8 cellular contexts compared by ENCODE assay signal in the genomic region with DNA sequence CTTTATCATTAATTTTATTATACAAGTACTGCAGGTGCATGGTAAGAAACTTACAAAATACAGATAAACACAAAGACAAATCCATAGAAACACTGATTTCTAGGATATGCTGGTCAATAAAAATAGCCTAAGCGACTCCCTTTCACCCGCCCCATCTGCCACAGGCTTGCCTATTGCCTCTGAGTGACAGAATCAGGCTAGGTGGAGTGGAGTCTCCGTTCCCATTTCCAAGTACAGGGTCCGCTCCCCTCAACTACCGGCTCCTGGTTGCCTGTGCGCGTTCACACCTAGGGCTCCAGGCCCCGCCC. TPM values are rescaled to one million over a fixed set of nuclear protein-coding genes. Genes with fewer than 3 reads are reported as not detected.
DNase-seq lines count a peak whose midpoint lies in the region; ATAC-seq, FAIRE-seq and TF ChIP-seq lines count a peak whose summit lies in the region.

No MANE protein-coding gene starts in this region.

- H2BK120ac ChIP-seq in H1 (replicated peaks; ENCODE audit: low read depth, low read length) = no peak overlapping the region

- no peak overlapping the region for H3K14ac ChIP-seq in H1 (ENCODE audit: insufficient read length)

- H3K4me2 ChIP-seq in H1 (ENCODE audit: insufficient read depth in 1 of 2, low read depth in 2 of 2, low read length in 2 of 2) = peak overlapping the region; percentile 77 to 82

- DNase-seq in CD4-positive, CD25-positive, alpha-beta regulatory T cell = no peak
- DNase-seq in NB4 (ENCODE audit: low read depth) = no peak
- DNase-seq in H1 (ENCODE audit: low read depth in 1 of 2, low spot score in 2 of 2) = no peak
- DNase-seq in GF-D8 (lab: John Stamatoyannopoulos, UW) = no peak
- DNase-seq in activated gamma-delta T cell (lab: John Stamatoyannopoulos, UW) = no peak
- DNase-seq in head of caudate nucleus = no peak
- no peak for DNase-seq in NOMO-1 treated with dmso at 0.1 percent for 144 hours (lab: John Stamatoyannopoulos, UW; ENCODE audit: unreplicated experiment)

- H2AK5ac ChIP-seq in H1 (ENCODE audit: low read depth, low read length) = no peak overlapping the region

- POLR2A ChIA-PET in H1 (lab: Charles Lee; ENCODE audit: partially characterized antibody) = interaction anchor here (0.8 to 1.4 kb wide), 4 partner anchors 12 to 178 kb away, joined by 3 to 5 read pairs (median 4); no protein-coding TSS in a partner anchor

- H2BK5ac ChIP-seq in H1 (ENCODE audit: low read depth, low read length) = peak overlapping the region; percentile 95; the same call in 1 of the 2 replicates

- no peak for TF ChIP-seq EP300 in H1 (IDR thresholded peaks at IDR 0.05; ENCODE audit: borderline replicate concordance in 1 of 2, low read depth in 2 of 2, low read length in 2 of 2)

- no peak for TF ChIP-seq RAD21 in H1 (IDR thresholded peaks at IDR 0.05 in 1 of 2, conservative IDR thresholded peaks at IDR 0.05 in 1 of 2; ENCODE audit: low read depth in 2 of 2, low read length in 2 of 2)

- H3K27me3 Mint-ChIP-seq in CD4-positive, CD25-positive, alpha-beta regulatory T cell = peaks cover 9% of the 10 kb centered on the region

- peaks cover 7% of the 10 kb centered on the region for H3K36me3 Mint-ChIP-seq in CD4-positive, CD25-positive, alpha-beta regulatory T cell

- peaks cover 44% of the 10 kb centered on the region for H3K4me1 ChIP-seq in CD4-positive, CD25-positive, alpha-beta regulatory T cell (ENCODE audit: control insufficient read depth, insufficient read depth, low read length, poor library complexity, severe bottlenecking)
- H3K4me1 ChIP-seq in H1 (replicated peaks in 1 of 4; ENCODE audit: control insufficient read depth in 3 of 4, insufficient read depth in 4 of 4, low read length in 3 of 4) (peaks cover 5 to 9% (median 6%) of the 10 kb centered on the region in 4 experiments; a peak in 6 of 7 replicates), neuron (ENCODE audit: insufficient read depth, low read length) (peaks cover 25% of the 10 kb centered on the region)

- H3K23me2 ChIP-seq in H1 (ENCODE audit: low read depth, low read length) = peaks cover 12% of the 10 kb centered on the region; the same call in 1 of the 2 replicates

- peak overlapping the region; percentile 96 to 99 (median 98) for H3K4me3 Mint-ChIP-seq in CD4-positive, CD25-positive, alpha-beta regulatory T cell

- peaks cover 16 to 73% (median 39%) of the 10 kb centered on the region in 4 donors for H3K4me1 Mint-ChIP-seq in CD4-positive, CD25-positive, alpha-beta regulatory T cell

- peaks cover 3% of the 10 kb centered on the region; the same call in 1 of the 2 replicates for H3K79me1 ChIP-seq in H1 (ENCODE audit: low read depth, low read length)

- H3K4me3 ChIP-seq in CD4-positive, CD25-positive, alpha-beta regulatory T cell (ENCODE audit: low read depth, low read length) = peak overlapping the region; percentile 89
- H3K4me3 ChIP-seq in NB4 (ENCODE audit: low read depth, low read length) = peak overlapping the region; percentile 94
- peak overlapping the region; percentile 62 to 88 (median 76) for H3K4me3 ChIP-seq in H1 (ENCODE audit: extremely low read depth in 1 of 4, insufficient read depth in 2 of 4, low read depth in 3 of 4, low read length in 4 of 4)
- peak overlapping the region; percentile 78 for H3K4me3 ChIP-seq in neuron (ENCODE audit: low read length)

- WGBS in H1 (ENCODE audit: extremely low coverage in 1 of 2, insufficient coverage in 1 of 2, insufficient read length in 1 of 2, insufficient replicate concordance in 2 of 2, low coverage in 1 of 2, low lambda C conversion rate in 2 of 2, missing lambda C conversion rate in 1 of 2), 2 experiments = 3% methylated on average over 8 of the region's 8 CpGs; no CpG with 5 or more reads in 1 of the 2 experiments

- H3K79me2 ChIP-seq in H1 (ENCODE audit: control insufficient read depth in 1 of 2, insufficient read depth in 2 of 2, low read length in 2 of 2) = peaks cover 13 to 34% of the 10 kb centered on the region in 2 experiments

- no peak overlapping the region for H3K23ac ChIP-seq in H1 (ENCODE audit: insufficient read length)

- no peaks in the 10 kb centered on the region for H3K27me3 ChIP-seq in CD4-positive, CD25-positive, alpha-beta regulatory T cell (ENCODE audit: control insufficient read depth, insufficient read depth, low read length)
- H3K27me3 ChIP-seq in H1 (replicated peaks in 1 of 4; ENCODE audit: control insufficient read depth in 3 of 4, extremely low read depth in 1 of 4, insufficient read depth in 3 of 4, low read length in 3 of 4) = no peaks in the 10 kb centered on the region
- no peaks in the 10 kb centered on the region for H3K27me3 ChIP-seq in neuron (ENCODE audit: insufficient read depth, low read length)

- no peak overlapping the region for H2BK12ac ChIP-seq in H1 (ENCODE audit: low read depth, low read length)

- ATAC-seq in CD4-positive, CD25-positive, alpha-beta regulatory T cell (ENCODE audit: low read depth in 2 of 2) = no peak

- CTCF ChIA-PET in H1 (lab: Charles Lee; ENCODE audit: partially characterized antibody) = interaction anchor here (0.9 to 1.4 kb wide), 2 partner anchors 44 to 181 kb away, joined by 3 to 8 read pairs; no protein-coding TSS in a partner anchor

- no peaks in the 10 kb centered on the region for H3K9me3 ChIP-seq in CD4-positive, CD25-positive, alpha-beta regulatory T cell (ENCODE audit: control insufficient read depth in 2 of 2, low read length in 2 of 2)
- no peaks in the 10 kb centered on the region for H3K9me3 ChIP-seq in H1 (ENCODE audit: insufficient read depth in 2 of 2, low read depth in 1 of 2, low read length in 1 of 2)
- no peaks in the 10 kb centered on the region for H3K9me3 ChIP-seq in neuron (ENCODE audit: low read length)

- no peak overlapping the region for H2AFZ ChIP-seq in H1 (ENCODE audit: low read length)
- peak overlapping the region; percentile 41 for H2AFZ ChIP-seq in neuron (ENCODE audit: low read depth, low read length)

- no peak for FAIRE-seq in H1 (lab: Jason Lieb, UNC)

- no peaks in the 10 kb centered on the region for H4K20me1 ChIP-seq in H1 (replicated peaks in 1 of 2; ENCODE audit: control insufficient read depth in 1 of 2, insufficient read depth in 2 of 2, low read length in 2 of 2)

- H4K5ac ChIP-seq in H1 (ENCODE audit: insufficient read length, low read depth, low read length) = peak overlapping the region; percentile 84

- no peak overlapping the region for H4K91ac ChIP-seq in H1 (replicated peaks; ENCODE audit: insufficient read length, low read length)

- peak overlapping the region; percentile 95 to 99 (median 97) for H3K27ac Mint-ChIP-seq in CD4-positive, CD25-positive, alpha-beta regulatory T cell

- TF ChIP-seq POLR2A in NB4 (IDR thresholded peaks at IDR 0.05; ENCODE audit: extremely low read depth, insufficient read length) (no peak), H1 (IDR thresholded peaks at IDR 0.05; ENCODE audit: control extremely low read depth in 1 of 2, low read depth in 2 of 2, low read length in 2 of 2) (no peak)

- H4K8ac ChIP-seq in H1 (ENCODE audit: extremely low read depth, insufficient read depth, low read length) = no peak overlapping the region

- TF ChIP-seq CTCF in NB4 (IDR thresholded peaks at IDR 0.05; ENCODE audit: low read depth, low read length) (no peak), H1 (IDR thresholded peaks at IDR 0.05; ENCODE audit: control extremely low read depth in 1 of 3, insufficient read depth in 1 of 3, low read depth in 1 of 3, low read length in 3 of 3) (no peak)

- H3K18ac ChIP-seq in H1 (ENCODE audit: extremely low read depth, low read length) = no peak overlapping the region; the same call in 1 of the 2 replicates

- H3K4ac ChIP-seq in H1 (replicated peaks; ENCODE audit: insufficient read length, low read depth, low read length) = no peak overlapping the region

- no peaks in the 10 kb centered on the region for H3K9me3 Mint-ChIP-seq in CD4-positive, CD25-positive, alpha-beta regulatory T cell

- H3K9ac ChIP-seq in H1 (replicated peaks in 1 of 4; ENCODE audit: extremely low read depth in 1 of 4, low read depth in 3 of 4, low read length in 3 of 4) = no peak overlapping the region; a peak in 2 of 7 replicates

- peak overlapping the region; percentile 87 for H3K27ac ChIP-seq in CD4-positive, CD25-positive, alpha-beta regulatory T cell (ENCODE audit: insufficient read depth, low read length, poor library complexity, severe bottlenecking)
- H3K27ac ChIP-seq in H1 (ENCODE audit: low read depth, low read length) = no peak overlapping the region

- H2BK20ac ChIP-seq in H1 (ENCODE audit: low read length) = no peak overlapping the region

- H3K36me3 ChIP-seq in CD4-positive, CD25-positive, alpha-beta regulatory T cell (ENCODE audit: control insufficient read depth, insufficient read depth, low read length) = peaks cover 5% of the 10 kb centered on the region
- peaks cover 0 to 5% (median 0%) of the 10 kb centered on the region in 4 experiments; a peak in 3 of 8 replicates for H3K36me3 ChIP-seq in H1 (ENCODE audit: control insufficient read depth in 2 of 4, insufficient read depth in 4 of 4, low read length in 3 of 4)
- peaks cover 16% of the 10 kb centered on the region for H3K36me3 ChIP-seq in neuron (ENCODE audit: insufficient read depth, low read length)

- intact Hi-C loops in head of caudate nucleus (cut with DNase I) = loop anchor here (5.0 kb wide), 3 partner anchors 77 to 198 kb away; a partner anchor contains a TSS

- no peak overlapping the region for H2BK15ac ChIP-seq in H1 (ENCODE audit: low read length)

- H3K56ac ChIP-seq in H1 (replicated peaks; ENCODE audit: insufficient read length, low read depth, low read length) = no peak overlapping the region

RNA-seq across cellular contexts. Expression of a gene that starts 0.2 kb away (rescaled TPM):
- 97.3 TPM for total RNA-seq in CD4-positive, CD25-positive, alpha-beta regulatory T cell
- 10 to 100 TPM; 30.5 to 47.7 (median 33.0) TPM for polyA plus RNA-seq in CD4-positive, CD25-positive, alpha-beta regulatory T cell
- 67.3 and 71.8 TPM in 2 replicates for total RNA-seq in H1 (2021; fragmentation: NEBNext Ultra II Directional; extraction: Animal tissue kit (Norgen Biotek cat#: 25700))
- polyA plus RNA-seq in H1 (2011; rRNA removed) = 35.0 and 48.3 TPM in 2 replicates
- 33.9 TPM for polyA plus RNA-seq in H1 (2011; cell fraction: cytosol; rRNA removed)
- polyA plus RNA-seq in H1 (2011; cell fraction: nucleus; rRNA removed) = 123 TPM
- 58.8 to 70.1 TPM (median 66.0 TPM) in 4 replicates for polyA plus RNA-seq in H1 (2012, experiment 1 of 2)
- polyA plus RNA-seq in H1 (2012, experiment 2 of 2) = 54.3 TPM
- polyA plus RNA-seq in H1 (2013, experiment 1 of 2) = 40.8 TPM
- polyA plus RNA-seq in H1 (2013, experiment 2 of 2) = 42.4 TPM
- 59.8 and 68.9 TPM in 2 replicates for polyA minus RNA-seq in H1 (2011; rRNA and poly(A)+ RNA removed)
- polyA minus RNA-seq in H1 (2011; cell fraction: cytosol; rRNA and poly(A)+ RNA removed) = 60.5 TPM
- polyA minus RNA-seq in H1 (2011; cell fraction: nucleus; rRNA and poly(A)+ RNA removed) = 96.0 TPM

RNA-seq across cellular contexts. Expression of a gene that starts 1.7 kb away (rescaled TPM):
- 26.6 TPM for total RNA-seq in CD4-positive, CD25-positive, alpha-beta regulatory T cell
- 10 to 100 TPM; 31.1 to 44.8 (median 35.2) TPM for polyA plus RNA-seq in CD4-positive, CD25-positive, alpha-beta regulatory T cell
- 26.2 and 26.3 TPM in 2 replicates for total RNA-seq in H1 (2021; fragmentation: NEBNext Ultra II Directional; extraction: Animal tissue kit (Norgen Biotek cat#: 25700))
- 54.5 and 56.4 TPM in 2 replicates for polyA plus RNA-seq in H1 (2011; rRNA removed)
- polyA plus RNA-seq in H1 (2011; cell fraction: cytosol; rRNA removed) = 53.6 TPM
- polyA plus RNA-seq in H1 (2011; cell fraction: nucleus; rRNA removed) = 46.2 TPM
- polyA plus RNA-seq in H1 (2012, experiment 1 of 2) = 25.9 to 34.4 TPM (median 31.9 TPM) in 4 replicates
- 44.6 TPM for polyA plus RNA-seq in H1 (2012, experiment 2 of 2)
- 15.3 TPM for polyA plus RNA-seq in H1 (2013, experiment 1 of 2)
- 16.9 TPM for polyA plus RNA-seq in H1 (2013, experiment 2 of 2)
- 29.0 and 31.9 TPM in 2 replicates for polyA minus RNA-seq in H1 (2011; rRNA and poly(A)+ RNA removed)
- polyA minus RNA-seq in H1 (2011; cell fraction: cytosol; rRNA and poly(A)+ RNA removed) = 29.1 TPM
- polyA minus RNA-seq in H1 (2011; cell fraction: nucleus; rRNA and poly(A)+ RNA removed) = 45.9 TPM
